In the genomic region with DNA sequence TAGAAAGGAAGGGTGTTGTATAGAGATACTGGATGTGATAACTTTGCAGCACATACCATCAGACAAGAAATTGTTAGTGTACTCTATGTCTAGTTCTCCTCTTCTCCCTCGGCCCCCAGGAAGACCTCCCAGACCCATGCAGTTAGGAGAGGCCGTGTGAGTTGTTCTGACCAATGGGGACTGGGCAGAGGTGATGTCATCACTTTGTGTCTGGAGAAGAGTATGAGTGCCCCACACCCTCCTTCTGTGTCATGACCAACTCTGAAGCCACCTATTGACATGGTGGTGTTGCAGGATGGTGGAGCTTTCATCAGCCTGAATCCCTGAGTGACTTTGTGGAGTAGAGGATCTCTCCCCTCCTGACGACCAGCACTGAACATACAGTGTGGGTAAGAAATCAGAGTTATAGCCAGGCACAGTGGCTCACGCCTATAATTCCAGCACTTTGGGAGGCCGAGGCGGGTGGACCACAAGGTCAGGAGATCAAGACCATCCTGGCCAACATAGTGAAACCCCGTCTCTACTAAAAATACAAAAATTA, we compare ENCODE assay signal across 27 cellular contexts.
A peak's percentile ranks its signal among the peaks of the same experiment; 100 is the strongest.
DNase-seq lines count a peak whose midpoint lies in the region; ATAC-seq, FAIRE-seq and TF ChIP-seq lines count a peak whose summit lies in the region.
"Had no signal": no experiment of that assay in that cellular context is flagged by ENCODE, and none has a peak within 500 bp of the region (broad histone marks: within the 10 kb centered on the region; RNA-seq: fewer than 3 reads in every experiment).

No MANE protein-coding gene starts in this region.

- FAIRE-seq in GM18507 (lab: Jason Lieb, UNC) (peak; percentile 51), K562 (lab: Jason Lieb, UNC) (no peak)
- FAIRE-seq: A549, GM12878, GM12892 had no signal

- no peak overlapping the region for H2AFZ ChIP-seq in K562 (ENCODE audit: low read depth, low read length)

- H3K9me3 ChIP-seq in HEK293 (ENCODE audit: control insufficient read depth, insufficient read depth, low read depth, low read length) (no peaks in the 10 kb centered on the region), K562 (replicated peaks; ENCODE audit: control insufficient read depth, insufficient read depth, low read depth, low read length) (no peaks in the 10 kb centered on the region)
- H3K9me3 ChIP-seq: A549, BE2C had no signal

- 0 out of 5 replicates have a peak, but pooled peaks cover 0 to 2% of the 10 kb centered on the region in 2 experiments for H3K27me3 ChIP-seq in K562 (ENCODE audit: control insufficient read depth in 2 of 2, insufficient read depth in 2 of 2, low read length in 2 of 2)
- H3K27me3 ChIP-seq: BE2C, BLaER1 had no signal

- peak; percentile 65 for ATAC-seq in K562
- ATAC-seq in GM18511 (IDR thresholded peaks at IDR 0.05; ENCODE audit: unreplicated experiment) = no peak
- ATAC-seq: A549, GM12878 had no signal

- no peak overlapping the region for H3K4me2 ChIP-seq in K562 (ENCODE audit: insufficient read depth, low read length)
- H3K4me2 ChIP-seq: A549, BLaER1 had no signal

- BruUV-seq in K562 (replicated peaks; lab: Mats Ljungman, UMichigan) = no TSS peak

- peaks cover 2% of the 10 kb centered on the region for H3K4me1 Mint-ChIP-seq in activated CD4-positive, alpha-beta T cell treated with anti-CD3 and anti-CD28 coated beads, Interleukin-2, amount 10 ng/mL, durations not matched to agents 24 days and 14 days
- H3K4me1 Mint-ChIP-seq: CD4-positive, alpha-beta memory T cell; CD8-positive, alpha-beta memory T cell had no signal

- no peak overlapping the region for H3K27ac Mint-ChIP-seq in activated CD4-positive, alpha-beta T cell treated with anti-CD3 and anti-CD28 coated beads, Interleukin-2, amount 10 ng/mL, durations not matched to agents 24 days and 14 days
- H3K27ac Mint-ChIP-seq: CD4-positive, alpha-beta memory T cell; CD4-positive, CD25-positive, alpha-beta regulatory T cell had no signal

- H3K27ac ChIP-seq in HEK293 (ENCODE audit: extremely low read depth, low read depth, low read length) (no peak overlapping the region), K562 (ENCODE audit: extremely low read depth, low read depth, low read length) (no peak overlapping the region), coronary artery (no peak overlapping the region)
- H3K27ac ChIP-seq: 22Rv1, A549, BLaER1 had no signal

- CTCF ChIA-PET in HEK293 (lab: Yijun Ruan, JAX) = no interaction called here
- CTCF ChIA-PET in K562 (lab: Yijun Ruan, JAX; ENCODE audit: low intra/inter-chr PET ratio) = no interaction called here

- TF ChIP-seq EP300 in K562 (IDR thresholded peaks at IDR 0.05; ENCODE audit: low read length) = no peak

- no peaks in the 10 kb centered on the region for H3K9me3 Mint-ChIP-seq in activated CD4-positive, alpha-beta T cell treated with anti-CD3 and anti-CD28 coated beads, Interleukin-2, amount 10 ng/mL, durations not matched to agents 24 days and 14 days
- H3K9me3 Mint-ChIP-seq: CD8-positive, alpha-beta memory T cell had no signal

- H3K4me3 ChIP-seq in HEK293 (ENCODE audit: low read depth, low read length) = no peak overlapping the region
- H3K4me3 ChIP-seq in K562 = no peak overlapping the region
- no peak overlapping the region for H3K4me3 ChIP-seq in coronary artery
- H3K4me3 ChIP-seq: A549, BLaER1, GM12878 had no signal

- H3K36me3 ChIP-seq in HEK293 (ENCODE audit: control insufficient read depth in 2 of 2, insufficient read depth in 1 of 2, low read length in 2 of 2) = no peaks in the 10 kb centered on the region
- H3K36me3 ChIP-seq in K562 (ENCODE audit: control insufficient read depth, insufficient read depth, low read length) = no peaks in the 10 kb centered on the region
- H3K36me3 ChIP-seq: BE2C, BLaER1 had no signal

- H3K36me3 Mint-ChIP-seq in activated CD4-positive, alpha-beta T cell treated with anti-CD3 and anti-CD28 coated beads, Interleukin-2, amount 10 ng/mL, durations not matched to agents 24 days and 14 days (ENCODE audit: low read depth) = no peaks in the 10 kb centered on the region
- H3K36me3 Mint-ChIP-seq: CD4-positive, alpha-beta memory T cell had no signal

- under 1% methylated on average over 7 of the region's 7 CpGs for WGBS in K562 (ENCODE audit: insufficient coverage, low coverage, missing lambda C conversion rate)

- no peaks in the 10 kb centered on the region for H4K20me1 ChIP-seq in K562 (replicated peaks; ENCODE audit: control insufficient read depth, insufficient read depth, low read length)
- H4K20me1 ChIP-seq: BLaER1 had no signal

- peaks cover 10% of the 10 kb centered on the region for H3K27me3 Mint-ChIP-seq in activated CD4-positive, alpha-beta T cell treated with anti-CD3 and anti-CD28 coated beads, Interleukin-2, amount 10 ng/mL, durations not matched to agents 24 days and 14 days
- H3K27me3 Mint-ChIP-seq: CD4-positive, alpha-beta memory T cell; CD4-positive, CD25-positive, alpha-beta regulatory T cell had no signal

- no peak overlapping the region for H3K9ac ChIP-seq in K562 (ENCODE audit: insufficient read depth in 1 of 2, low read depth in 2 of 2, low read length in 2 of 2)
- H3K9ac ChIP-seq: BLaER1 had no signal

- no peak for TF ChIP-seq POLR2A in K562 (conservative IDR thresholded peaks at IDR 0.05)

- H3K79me2 ChIP-seq in K562 (ENCODE audit: control insufficient read depth, insufficient read depth, low read length) = no peaks in the 10 kb centered on the region

- DNase-seq in activated CD4-positive, alpha-beta T cell treated with anti-CD3 and anti-CD28 coated beads, Interleukin-2, amount 10 ng/mL, durations not matched to agents 24 days and 14 days = peak; percentile 50
- no peak for DNase-seq in activated CD4-positive, alpha-beta T cell treated with anti-CD3 and anti-CD28 coated beads for 1 hour
- no peak for DNase-seq in GM18507 (ENCODE audit: extremely low spot score, insufficient read length, low read depth)
- DNase-seq in K562 (ENCODE audit: extremely low read depth in 1 of 4, low spot score in 3 of 4) = no peak
- DNase-seq in AG08395 (ENCODE audit: low spot score) = no peak
- DNase-seq in coronary artery (ENCODE audit: low spot score) = no peak
- DNase-seq: BE2C; C1 segment of cervical spinal cord; CD4-positive, alpha-beta memory T cell; CD4-positive, CD25-positive, alpha-beta regulatory T cell; CD8-positive, alpha-beta memory T cell; COR-L47; DMS 273 treated with DMSO at 0.1 percent for 48 hours; DMS153; DMS53; DMS79; DND-41; EL; GDM1 had no signal

- TF ChIP-seq CTCF in HEK293 (tag by site-specific recombination; IDR thresholded peaks at IDR 0.05) = no peak
- TF ChIP-seq CTCF in K562 (IDR thresholded peaks at IDR 0.05 in 2 of 3, conservative IDR thresholded peaks at IDR 0.05 in 1 of 3; ENCODE audit: insufficient read depth in 2 of 3, low read depth in 1 of 3, low read length in 3 of 3) = no peak
- TF ChIP-seq CTCF in coronary artery (IDR thresholded peaks at IDR 0.05) = no peak

- no peak overlapping the region for H3K4me3 Mint-ChIP-seq in activated CD4-positive, alpha-beta T cell treated with anti-CD3 and anti-CD28 coated beads, Interleukin-2, amount 10 ng/mL, durations not matched to agents 24 days and 14 days
- H3K4me3 Mint-ChIP-seq: CD14-positive monocyte; CD4-positive, alpha-beta memory T cell; CD4-positive, CD25-positive, alpha-beta regulatory T cell; CD8-positive, alpha-beta memory T cell had no signal

- H3K9me1 ChIP-seq in K562 (ENCODE audit: control insufficient read depth, insufficient read depth, low read length) = no peaks in the 10 kb centered on the region

- intact Hi-C loops in activated CD4-positive, alpha-beta T cell treated with anti-CD3 and anti-CD28 coated beads, Interleukin-2, amount 10 ng/mL, durations not matched to agents 24 days and 14 days (cut with micrococcal nuclease) = no loop called here
- intact Hi-C loops in K562 (cut with micrococcal nuclease) = no loop called here

- no peak for TF ChIP-seq RAD21 in K562 (CRISPR knock-in tag; conservative IDR thresholded peaks at IDR 0.05 in 1 of 2, IDR thresholded peaks at IDR 0.05 in 1 of 2)

- H3K4me1 ChIP-seq in HEK293 (ENCODE audit: control insufficient read depth, insufficient read depth, low read length) = no peaks in the 10 kb centered on the region
- H3K4me1 ChIP-seq in K562 (replicated peaks in 1 of 2; ENCODE audit: control insufficient read depth in 2 of 2, insufficient read depth in 2 of 2, low read length in 2 of 2) = no peaks in the 10 kb centered on the region
- H3K4me1 ChIP-seq: A549, BE2C, BLaER1 had no signal

- POLR2A ChIA-PET in HEK293 (lab: Yijun Ruan, JAX) = no interaction called here
- POLR2A ChIA-PET in K562 (lab: Yijun Ruan, JAX) = no interaction called here

- in situ Hi-C loops in K562 (cut with MboI) = no loop called here

TF ChIP-seq in HEK293, 187 proteins besides CTCF, POLR2A, EP300 and RAD21 (continues in another document):
- TF ChIP-seq ATF2 (tag by site-specific recombination; IDR thresholded peaks at IDR 0.05; ENCODE audit: low read depth) (0 out of 2 replicates have a peak, but pooled peaks have one; percentile 37), ZSCAN23 (tag by site-specific recombination; IDR thresholded peaks at IDR 0.05) (no peak), ZNF510 (tag by site-specific recombination; IDR thresholded peaks at IDR 0.05; ENCODE audit: insufficient replicate concordance) (no peak)

TF ChIP-seq in K562, 482 proteins besides CTCF, POLR2A, EP300 and RAD21:
- TF ChIP-seq, protein P1, sequence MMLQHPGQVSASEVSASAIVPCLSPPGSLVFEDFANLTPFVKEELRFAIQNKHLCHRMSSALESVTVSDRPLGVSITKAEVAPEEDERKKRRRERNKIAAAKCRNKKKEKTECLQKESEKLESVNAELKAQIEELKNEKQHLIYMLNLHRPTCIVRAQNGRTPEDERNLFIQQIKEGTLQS (IDR thresholded peaks at IDR 0.05) = peak; percentile 61; the same call in 1 of the 2 replicates
- TF ChIP-seq, protein P1 (CRISPR knock-in tag; conservative IDR thresholded peaks at IDR 0.05) = no peak
- TF ChIP-seq SRSF9 (IDR thresholded peaks at IDR 0.05; ENCODE audit: borderline replicate concordance, low read depth, low read length) = no peak
